Comparison of ENCODE assay signal across 1 cellular context in the genomic region with DNA sequence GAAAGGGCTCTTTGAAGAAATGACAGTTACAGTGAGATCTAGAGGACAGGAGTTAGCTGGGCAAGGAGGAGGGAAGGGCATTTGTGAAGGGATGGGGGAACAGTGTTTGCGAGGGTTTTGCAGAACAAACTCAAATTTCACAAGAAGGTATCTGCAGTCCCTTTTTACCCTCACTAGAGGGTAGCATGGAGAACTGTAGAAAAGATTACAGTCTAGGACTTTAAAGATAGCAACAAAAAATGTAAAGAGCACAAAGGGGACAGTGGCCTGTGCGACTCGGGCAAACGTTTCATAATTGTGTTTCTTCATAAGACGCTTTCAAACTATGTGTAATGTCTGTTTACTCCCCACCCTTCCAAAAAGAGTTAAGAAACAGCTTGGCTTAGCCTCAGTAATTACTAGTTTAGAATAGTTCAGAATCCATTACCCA.
A peak's percentile ranks its signal among the peaks of the same experiment; 100 is the strongest.
TF ChIP-seq lines count a peak whose summit lies in the region.

No MANE protein-coding gene starts in this region.

TF ChIP-seq in HepG2, 621 proteins besides CTCF, POLR2A, EP300 and RAD21 (continued from another document and continues in another):
- TF ChIP-seq, protein P1, sequence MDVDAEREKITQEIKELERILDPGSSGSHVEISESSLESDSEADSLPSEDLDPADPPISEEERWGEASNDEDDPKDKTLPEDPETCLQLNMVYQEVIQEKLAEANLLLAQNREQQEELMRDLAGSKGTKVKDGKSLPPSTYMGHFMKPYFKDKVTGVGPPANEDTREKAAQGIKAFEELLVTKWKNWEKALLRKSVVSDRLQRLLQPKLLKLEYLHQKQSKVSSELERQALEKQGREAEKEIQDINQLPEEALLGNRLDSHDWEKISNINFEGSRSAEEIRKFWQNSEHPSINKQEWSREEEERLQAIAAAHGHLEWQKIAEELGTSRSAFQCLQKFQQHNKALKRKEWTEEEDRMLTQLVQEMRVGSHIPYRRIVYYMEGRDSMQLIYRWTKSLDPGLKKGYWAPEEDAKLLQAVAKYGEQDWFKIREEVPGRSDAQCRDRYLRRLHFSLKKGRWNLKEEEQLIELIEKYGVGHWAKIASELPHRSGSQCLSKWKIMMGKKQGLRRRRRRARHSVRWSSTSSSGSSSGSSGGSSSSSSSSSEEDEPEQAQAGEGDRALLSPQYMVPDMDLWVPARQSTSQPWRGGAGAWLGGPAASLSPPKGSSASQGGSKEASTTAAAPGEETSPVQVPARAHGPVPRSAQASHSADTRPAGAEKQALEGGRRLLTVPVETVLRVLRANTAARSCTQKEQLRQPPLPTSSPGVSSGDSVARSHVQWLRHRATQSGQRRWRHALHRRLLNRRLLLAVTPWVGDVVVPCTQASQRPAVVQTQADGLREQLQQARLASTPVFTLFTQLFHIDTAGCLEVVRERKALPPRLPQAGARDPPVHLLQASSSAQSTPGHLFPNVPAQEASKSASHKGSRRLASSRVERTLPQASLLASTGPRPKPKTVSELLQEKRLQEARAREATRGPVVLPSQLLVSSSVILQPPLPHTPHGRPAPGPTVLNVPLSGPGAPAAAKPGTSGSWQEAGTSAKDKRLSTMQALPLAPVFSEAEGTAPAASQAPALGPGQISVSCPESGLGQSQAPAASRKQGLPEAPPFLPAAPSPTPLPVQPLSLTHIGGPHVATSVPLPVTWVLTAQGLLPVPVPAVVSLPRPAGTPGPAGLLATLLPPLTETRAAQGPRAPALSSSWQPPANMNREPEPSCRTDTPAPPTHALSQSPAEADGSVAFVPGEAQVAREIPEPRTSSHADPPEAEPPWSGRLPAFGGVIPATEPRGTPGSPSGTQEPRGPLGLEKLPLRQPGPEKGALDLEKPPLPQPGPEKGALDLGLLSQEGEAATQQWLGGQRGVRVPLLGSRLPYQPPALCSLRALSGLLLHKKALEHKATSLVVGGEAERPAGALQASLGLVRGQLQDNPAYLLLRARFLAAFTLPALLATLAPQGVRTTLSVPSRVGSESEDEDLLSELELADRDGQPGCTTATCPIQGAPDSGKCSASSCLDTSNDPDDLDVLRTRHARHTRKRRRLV (CRISPR knock-in tag; IDR thresholded peaks at IDR 0.05), result 0 out of 2 replicates have a peak, but pooled peaks have one; percentile 58
- TF ChIP-seq ZSCAN9 (CRISPR knock-in tag; IDR thresholded peaks at IDR 0.05; ENCODE audit: borderline replicate concordance) (0 out of 2 replicates have a peak, but pooled peaks have one; percentile 57), TCF12 (IDR thresholded peaks at IDR 0.05) (no peak), TCF12 (CRISPR knock-in tag; IDR thresholded peaks at IDR 0.05) (no peak), TP53 (CRISPR knock-in tag; conservative IDR thresholded peaks at IDR 0.05) (no peak), MAZ (IDR thresholded peaks at IDR 0.05; ENCODE audit: borderline replicate concordance, low read depth, low read length) (peak; percentile 48; the same call in 1 of the 2 replicates), MAZ (CRISPR knock-in tag; IDR thresholded peaks at IDR 0.05; ENCODE audit: low read depth) (0 out of 2 replicates have a peak, but pooled peaks have one; percentile 42), KMT2B (CRISPR knock-in tag; IDR thresholded peaks at IDR 0.05) (peak; percentile 61; the same call in 1 of the 2 replicates), ZFP1 (CRISPR knock-in tag; IDR thresholded peaks at IDR 0.05) (peak; percentile 95), ZNF891 (CRISPR knock-in tag; IDR thresholded peaks at IDR 0.05) (no peak), ZNF3 (CRISPR knock-in tag; IDR thresholded peaks at IDR 0.05) (0 out of 2 replicates have a peak, but pooled peaks have one; percentile 47), ZMYM2 (CRISPR knock-in tag; IDR thresholded peaks at IDR 0.05) (peak; percentile 61; the same call in 1 of the 2 replicates), TAF1 (CRISPR knock-in tag; IDR thresholded peaks at IDR 0.05) (no peak), KDM3A (CRISPR knock-in tag; IDR thresholded peaks at IDR 0.05; ENCODE audit: low read depth) (no peak; the same call in 1 of the 2 replicates), GATAD1 (CRISPR knock-in tag; IDR thresholded peaks at IDR 0.05) (0 out of 2 replicates have a peak, but pooled peaks have one; percentile 18), NR2F6 (IDR thresholded peaks at IDR 0.05) (no peak), NR2F6 (CRISPR knock-in tag; IDR thresholded peaks at IDR 0.05) (peak; percentile 58), RCOR2 (CRISPR knock-in tag; IDR thresholded peaks at IDR 0.05) (peak; percentile 42; the same call in 1 of the 2 replicates), KLF16 (CRISPR knock-in tag; IDR thresholded peaks at IDR 0.05) (peak in 1 of 2 experiments; percentile 75; a peak in 1 of 4 replicates), RFX3 (CRISPR knock-in tag; IDR thresholded peaks at IDR 0.05) (no peak), POLR2G (IDR thresholded peaks at IDR 0.05; ENCODE audit: low read depth, low read length) (no peak), ZNF552 (CRISPR knock-in tag; IDR thresholded peaks at IDR 0.05; ENCODE audit: borderline replicate concordance) (no peak), ZNF577 (CRISPR knock-in tag; IDR thresholded peaks at IDR 0.05; ENCODE audit: borderline replicate concordance, low read depth) (no peak)
- TF ChIP-seq, protein P2, sequence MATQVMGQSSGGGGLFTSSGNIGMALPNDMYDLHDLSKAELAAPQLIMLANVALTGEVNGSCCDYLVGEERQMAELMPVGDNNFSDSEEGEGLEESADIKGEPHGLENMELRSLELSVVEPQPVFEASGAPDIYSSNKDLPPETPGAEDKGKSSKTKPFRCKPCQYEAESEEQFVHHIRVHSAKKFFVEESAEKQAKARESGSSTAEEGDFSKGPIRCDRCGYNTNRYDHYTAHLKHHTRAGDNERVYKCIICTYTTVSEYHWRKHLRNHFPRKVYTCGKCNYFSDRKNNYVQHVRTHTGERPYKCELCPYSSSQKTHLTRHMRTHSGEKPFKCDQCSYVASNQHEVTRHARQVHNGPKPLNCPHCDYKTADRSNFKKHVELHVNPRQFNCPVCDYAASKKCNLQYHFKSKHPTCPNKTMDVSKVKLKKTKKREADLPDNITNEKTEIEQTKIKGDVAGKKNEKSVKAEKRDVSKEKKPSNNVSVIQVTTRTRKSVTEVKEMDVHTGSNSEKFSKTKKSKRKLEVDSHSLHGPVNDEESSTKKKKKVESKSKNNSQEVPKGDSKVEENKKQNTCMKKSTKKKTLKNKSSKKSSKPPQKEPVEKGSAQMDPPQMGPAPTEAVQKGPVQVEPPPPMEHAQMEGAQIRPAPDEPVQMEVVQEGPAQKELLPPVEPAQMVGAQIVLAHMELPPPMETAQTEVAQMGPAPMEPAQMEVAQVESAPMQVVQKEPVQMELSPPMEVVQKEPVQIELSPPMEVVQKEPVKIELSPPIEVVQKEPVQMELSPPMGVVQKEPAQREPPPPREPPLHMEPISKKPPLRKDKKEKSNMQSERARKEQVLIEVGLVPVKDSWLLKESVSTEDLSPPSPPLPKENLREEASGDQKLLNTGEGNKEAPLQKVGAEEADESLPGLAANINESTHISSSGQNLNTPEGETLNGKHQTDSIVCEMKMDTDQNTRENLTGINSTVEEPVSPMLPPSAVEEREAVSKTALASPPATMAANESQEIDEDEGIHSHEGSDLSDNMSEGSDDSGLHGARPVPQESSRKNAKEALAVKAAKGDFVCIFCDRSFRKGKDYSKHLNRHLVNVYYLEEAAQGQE (IDR thresholded peaks at IDR 0.05; ENCODE audit: borderline replicate concordance in 1 of 2, low read depth in 1 of 2, low read length in 2 of 2), result no peak
- TF ChIP-seq, protein P3, sequence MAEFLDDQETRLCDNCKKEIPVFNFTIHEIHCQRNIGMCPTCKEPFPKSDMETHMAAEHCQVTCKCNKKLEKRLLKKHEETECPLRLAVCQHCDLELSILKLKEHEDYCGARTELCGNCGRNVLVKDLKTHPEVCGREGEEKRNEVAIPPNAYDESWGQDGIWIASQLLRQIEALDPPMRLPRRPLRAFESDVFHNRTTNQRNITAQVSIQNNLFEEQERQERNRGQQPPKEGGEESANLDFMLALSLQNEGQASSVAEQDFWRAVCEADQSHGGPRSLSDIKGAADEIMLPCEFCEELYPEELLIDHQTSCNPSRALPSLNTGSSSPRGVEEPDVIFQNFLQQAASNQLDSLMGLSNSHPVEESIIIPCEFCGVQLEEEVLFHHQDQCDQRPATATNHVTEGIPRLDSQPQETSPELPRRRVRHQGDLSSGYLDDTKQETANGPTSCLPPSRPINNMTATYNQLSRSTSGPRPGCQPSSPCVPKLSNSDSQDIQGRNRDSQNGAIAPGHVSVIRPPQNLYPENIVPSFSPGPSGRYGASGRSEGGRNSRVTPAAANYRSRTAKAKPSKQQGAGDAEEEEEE (CRISPR knock-in tag; IDR thresholded peaks at IDR 0.05; ENCODE audit: borderline replicate concordance), result 0 out of 2 replicates have a peak, but pooled peaks have one; percentile 35
- TF ChIP-seq, protein P4, sequence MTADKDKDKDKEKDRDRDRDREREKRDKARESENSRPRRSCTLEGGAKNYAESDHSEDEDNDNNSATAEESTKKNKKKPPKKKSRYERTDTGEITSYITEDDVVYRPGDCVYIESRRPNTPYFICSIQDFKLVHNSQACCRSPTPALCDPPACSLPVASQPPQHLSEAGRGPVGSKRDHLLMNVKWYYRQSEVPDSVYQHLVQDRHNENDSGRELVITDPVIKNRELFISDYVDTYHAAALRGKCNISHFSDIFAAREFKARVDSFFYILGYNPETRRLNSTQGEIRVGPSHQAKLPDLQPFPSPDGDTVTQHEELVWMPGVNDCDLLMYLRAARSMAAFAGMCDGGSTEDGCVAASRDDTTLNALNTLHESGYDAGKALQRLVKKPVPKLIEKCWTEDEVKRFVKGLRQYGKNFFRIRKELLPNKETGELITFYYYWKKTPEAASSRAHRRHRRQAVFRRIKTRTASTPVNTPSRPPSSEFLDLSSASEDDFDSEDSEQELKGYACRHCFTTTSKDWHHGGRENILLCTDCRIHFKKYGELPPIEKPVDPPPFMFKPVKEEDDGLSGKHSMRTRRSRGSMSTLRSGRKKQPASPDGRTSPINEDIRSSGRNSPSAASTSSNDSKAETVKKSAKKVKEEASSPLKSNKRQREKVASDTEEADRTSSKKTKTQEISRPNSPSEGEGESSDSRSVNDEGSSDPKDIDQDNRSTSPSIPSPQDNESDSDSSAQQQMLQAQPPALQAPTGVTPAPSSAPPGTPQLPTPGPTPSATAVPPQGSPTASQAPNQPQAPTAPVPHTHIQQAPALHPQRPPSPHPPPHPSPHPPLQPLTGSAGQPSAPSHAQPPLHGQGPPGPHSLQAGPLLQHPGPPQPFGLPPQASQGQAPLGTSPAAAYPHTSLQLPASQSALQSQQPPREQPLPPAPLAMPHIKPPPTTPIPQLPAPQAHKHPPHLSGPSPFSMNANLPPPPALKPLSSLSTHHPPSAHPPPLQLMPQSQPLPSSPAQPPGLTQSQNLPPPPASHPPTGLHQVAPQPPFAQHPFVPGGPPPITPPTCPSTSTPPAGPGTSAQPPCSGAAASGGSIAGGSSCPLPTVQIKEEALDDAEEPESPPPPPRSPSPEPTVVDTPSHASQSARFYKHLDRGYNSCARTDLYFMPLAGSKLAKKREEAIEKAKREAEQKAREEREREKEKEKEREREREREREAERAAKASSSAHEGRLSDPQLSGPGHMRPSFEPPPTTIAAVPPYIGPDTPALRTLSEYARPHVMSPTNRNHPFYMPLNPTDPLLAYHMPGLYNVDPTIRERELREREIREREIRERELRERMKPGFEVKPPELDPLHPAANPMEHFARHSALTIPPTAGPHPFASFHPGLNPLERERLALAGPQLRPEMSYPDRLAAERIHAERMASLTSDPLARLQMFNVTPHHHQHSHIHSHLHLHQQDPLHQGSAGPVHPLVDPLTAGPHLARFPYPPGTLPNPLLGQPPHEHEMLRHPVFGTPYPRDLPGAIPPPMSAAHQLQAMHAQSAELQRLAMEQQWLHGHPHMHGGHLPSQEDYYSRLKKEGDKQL (CRISPR knock-in tag; IDR thresholded peaks at IDR 0.05; ENCODE audit: low read depth), result 0 out of 2 replicates have a peak, but pooled peaks have one; percentile 18
- TF ChIP-seq, protein P5, sequence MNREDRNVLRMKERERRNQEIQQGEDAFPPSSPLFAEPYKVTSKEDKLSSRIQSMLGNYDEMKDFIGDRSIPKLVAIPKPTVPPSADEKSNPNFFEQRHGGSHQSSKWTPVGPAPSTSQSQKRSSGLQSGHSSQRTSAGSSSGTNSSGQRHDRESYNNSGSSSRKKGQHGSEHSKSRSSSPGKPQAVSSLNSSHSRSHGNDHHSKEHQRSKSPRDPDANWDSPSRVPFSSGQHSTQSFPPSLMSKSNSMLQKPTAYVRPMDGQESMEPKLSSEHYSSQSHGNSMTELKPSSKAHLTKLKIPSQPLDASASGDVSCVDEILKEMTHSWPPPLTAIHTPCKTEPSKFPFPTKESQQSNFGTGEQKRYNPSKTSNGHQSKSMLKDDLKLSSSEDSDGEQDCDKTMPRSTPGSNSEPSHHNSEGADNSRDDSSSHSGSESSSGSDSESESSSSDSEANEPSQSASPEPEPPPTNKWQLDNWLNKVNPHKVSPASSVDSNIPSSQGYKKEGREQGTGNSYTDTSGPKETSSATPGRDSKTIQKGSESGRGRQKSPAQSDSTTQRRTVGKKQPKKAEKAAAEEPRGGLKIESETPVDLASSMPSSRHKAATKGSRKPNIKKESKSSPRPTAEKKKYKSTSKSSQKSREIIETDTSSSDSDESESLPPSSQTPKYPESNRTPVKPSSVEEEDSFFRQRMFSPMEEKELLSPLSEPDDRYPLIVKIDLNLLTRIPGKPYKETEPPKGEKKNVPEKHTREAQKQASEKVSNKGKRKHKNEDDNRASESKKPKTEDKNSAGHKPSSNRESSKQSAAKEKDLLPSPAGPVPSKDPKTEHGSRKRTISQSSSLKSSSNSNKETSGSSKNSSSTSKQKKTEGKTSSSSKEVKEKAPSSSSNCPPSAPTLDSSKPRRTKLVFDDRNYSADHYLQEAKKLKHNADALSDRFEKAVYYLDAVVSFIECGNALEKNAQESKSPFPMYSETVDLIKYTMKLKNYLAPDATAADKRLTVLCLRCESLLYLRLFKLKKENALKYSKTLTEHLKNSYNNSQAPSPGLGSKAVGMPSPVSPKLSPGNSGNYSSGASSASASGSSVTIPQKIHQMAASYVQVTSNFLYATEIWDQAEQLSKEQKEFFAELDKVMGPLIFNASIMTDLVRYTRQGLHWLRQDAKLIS (CRISPR knock-in tag; IDR thresholded peaks at IDR 0.05), result no peak; the same call in 1 of the 2 replicates
- TF ChIP-seq, protein P6, sequence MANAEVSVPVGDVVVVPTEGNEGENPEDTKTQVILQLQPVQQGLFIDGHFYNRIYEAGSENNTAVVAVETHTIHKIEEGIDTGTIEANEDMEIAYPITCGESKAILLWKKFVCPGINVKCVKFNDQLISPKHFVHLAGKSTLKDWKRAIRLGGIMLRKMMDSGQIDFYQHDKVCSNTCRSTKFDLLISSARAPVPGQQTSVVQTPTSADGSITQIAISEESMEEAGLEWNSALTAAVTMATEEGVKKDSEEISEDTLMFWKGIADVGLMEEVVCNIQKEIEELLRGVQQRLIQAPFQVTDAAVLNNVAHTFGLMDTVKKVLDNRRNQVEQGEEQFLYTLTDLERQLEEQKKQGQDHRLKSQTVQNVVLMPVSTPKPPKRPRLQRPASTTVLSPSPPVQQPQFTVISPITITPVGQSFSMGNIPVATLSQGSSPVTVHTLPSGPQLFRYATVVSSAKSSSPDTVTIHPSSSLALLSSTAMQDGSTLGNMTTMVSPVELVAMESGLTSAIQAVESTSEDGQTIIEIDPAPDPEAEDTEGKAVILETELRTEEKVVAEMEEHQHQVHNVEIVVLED (CRISPR knock-in tag; IDR thresholded peaks at IDR 0.05; ENCODE audit: borderline replicate concordance), result no peak
- TF ChIP-seq, protein P7, sequence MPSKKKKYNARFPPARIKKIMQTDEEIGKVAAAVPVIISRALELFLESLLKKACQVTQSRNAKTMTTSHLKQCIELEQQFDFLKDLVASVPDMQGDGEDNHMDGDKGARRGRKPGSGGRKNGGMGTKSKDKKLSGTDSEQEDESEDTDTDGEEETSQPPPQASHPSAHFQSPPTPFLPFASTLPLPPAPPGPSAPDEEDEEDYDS (CRISPR knock-in tag; IDR thresholded peaks at IDR 0.05), result peak; percentile 76
